Comparison of ENCODE assay signal across 20 cellular contexts in genomic region chr17:42294469-42295398, GRCh38. TPM values are rescaled to one million over a fixed set of nuclear protein-coding genes. Genes with fewer than 3 reads are reported as not detected.
DNase-seq lines count a peak whose midpoint lies in the region; ATAC-seq, FAIRE-seq and TF ChIP-seq lines count a peak whose summit lies in the region.
"Had no signal": no experiment of that assay in that cellular context is flagged by ENCODE, and none has a peak within 500 bp of the region (broad histone marks: within the 10 kb centered on the region; RNA-seq: fewer than 3 reads in every experiment).

No MANE protein-coding gene starts in this region.

- no peak for DNase-seq in activated T-cell treated with anti-CD3 and anti-CD28 coated beads, Interleukin-2, amount 50 U/mL, for 24 hours
- DNase-seq in activated T-cell treated with anti-CD3 and anti-CD28 coated beads, Interleukin-2, amount 50 U/mL, for 4 hours, result no peak
- peak; percentile 21 for DNase-seq in G401 (ENCODE audit: low spot score)
- DNase-seq in K562 (ENCODE audit: extremely low read depth in 1 of 4, low spot score in 3 of 4), result no peak
- no peak for DNase-seq in osteocyte (ENCODE audit: extremely low spot score, unreplicated experiment)
- no peak for DNase-seq in SW480 (ENCODE audit: low spot score)
- DNase-seq in HCEC 1CT, result no peak
- DNase-seq: activated CD4-positive, alpha-beta T cell treated with anti-CD3 and anti-CD28 coated beads, Interleukin-2, amount 50 U/mL, for 4 hours; COR-L47; EL; MM.1S; NCI-H1694; NCI-H446; stimulated activated CD4-positive, alpha-beta T cell treated with anti-CD3 and anti-CD28 coated beads, Interleukin-15, amount 100 ng/mL, for 24 hours; stimulated activated naive CD8-positive, alpha-beta T cell treated with anti-CD3 and anti-CD28 coated beads, Interleukin-15, amount 100 ng/mL, for 72 hours; SW 1271; upper lobe of left lung had no signal

- peaks cover 95% of the 10 kb centered on the region for H3K36me3 Mint-ChIP-seq in activated T-cell treated with anti-CD3 and anti-CD28 coated beads, Interleukin-2, amount 50 U/mL, for 24 hours (ENCODE audit: low read depth)
- peaks cover 57% of the 10 kb centered on the region for H3K36me3 Mint-ChIP-seq in activated T-cell treated with anti-CD3 and anti-CD28 coated beads, Interleukin-2, amount 50 U/mL, for 4 hours (ENCODE audit: insufficient read depth)
- peaks cover 25% of the 10 kb centered on the region for H3K36me3 Mint-ChIP-seq in osteocyte (ENCODE audit: unreplicated experiment)

- no peaks in the 10 kb centered on the region for H3K9me1 ChIP-seq in K562 (ENCODE audit: control insufficient read depth, insufficient read depth, low read length)

- no TSS peak for BruUV-seq in K562 (replicated peaks; lab: Mats Ljungman, UMichigan)

- CTCF ChIA-PET in K562 (lab: Yijun Ruan, JAX; ENCODE audit: low intra/inter-chr PET ratio), result no interaction called here

- H3K9ac ChIP-seq in K562 (ENCODE audit: insufficient read depth in 1 of 2, low read depth in 2 of 2, low read length in 2 of 2), result peak overlapping the region; percentile 41 to 43; a peak in 3 of 4 replicates

- peaks cover 93% of the 10 kb centered on the region for H3K36me3 ChIP-seq in K562 (ENCODE audit: control insufficient read depth, insufficient read depth, low read length)

- H3K27ac ChIP-seq in K562 (ENCODE audit: extremely low read depth, low read depth, low read length), result peak overlapping the region; percentile 50; the same call in 1 of the 3 replicates
- H3K27ac ChIP-seq: psoas muscle had no signal

- in situ Hi-C loops in G401 (cut with HindIII; ENCODE audit: low sequenced_read_pairs) (no loop called here), K562 (cut with MboI) (no loop called here)

- intact Hi-C loops in K562 (cut with micrococcal nuclease), result no loop called here

- H3K4me1 Mint-ChIP-seq in activated T-cell treated with anti-CD3 and anti-CD28 coated beads, Interleukin-2, amount 50 U/mL, for 24 hours (ENCODE audit: low read depth), result peaks cover 54% of the 10 kb centered on the region
- peaks cover 40% of the 10 kb centered on the region for H3K4me1 Mint-ChIP-seq in activated T-cell treated with anti-CD3 and anti-CD28 coated beads, Interleukin-2, amount 50 U/mL, for 4 hours (ENCODE audit: low read depth)
- peaks cover 53% of the 10 kb centered on the region for H3K4me1 Mint-ChIP-seq in osteocyte (ENCODE audit: unreplicated experiment)

- no peaks in the 10 kb centered on the region for H4K20me1 ChIP-seq in K562 (replicated peaks; ENCODE audit: control insufficient read depth, insufficient read depth, low read length)

- no peaks in the 10 kb centered on the region for H3K9me3 Mint-ChIP-seq in activated T-cell treated with anti-CD3 and anti-CD28 coated beads, Interleukin-2, amount 50 U/mL, for 24 hours
- H3K9me3 Mint-ChIP-seq in activated T-cell treated with anti-CD3 and anti-CD28 coated beads, Interleukin-2, amount 50 U/mL, for 4 hours, result no peaks in the 10 kb centered on the region
- H3K9me3 Mint-ChIP-seq in osteocyte (ENCODE audit: unreplicated experiment), result no peaks in the 10 kb centered on the region
- H3K9me3 Mint-ChIP-seq: stimulated activated naive CD8-positive, alpha-beta T cell treated with anti-CD3 and anti-CD28 coated beads, Interleukin-15, amount 100 ng/mL, for 72 hours had no signal

- H3K4me1 ChIP-seq in K562 (replicated peaks in 1 of 2; ENCODE audit: control insufficient read depth in 2 of 2, insufficient read depth in 2 of 2, low read length in 2 of 2), result peaks cover 17 to 19% of the 10 kb centered on the region in 2 experiments; a peak in 4 of 5 replicates
- H3K4me1 ChIP-seq: psoas muscle had no signal

- H3K4me3 Mint-ChIP-seq in activated T-cell treated with anti-CD3 and anti-CD28 coated beads, Interleukin-2, amount 50 U/mL, for 24 hours, result no peak overlapping the region
- no peak overlapping the region for H3K4me3 Mint-ChIP-seq in activated T-cell treated with anti-CD3 and anti-CD28 coated beads, Interleukin-2, amount 50 U/mL, for 4 hours
- H3K4me3 Mint-ChIP-seq in osteocyte (ENCODE audit: unreplicated experiment), result peak overlapping the region; percentile 23
- H3K4me3 Mint-ChIP-seq: stimulated activated naive CD8-positive, alpha-beta T cell treated with anti-CD3 and anti-CD28 coated beads, Interleukin-15, amount 100 ng/mL, for 72 hours had no signal

- TF ChIP-seq POLR2A in K562 (conservative IDR thresholded peaks at IDR 0.05), result peak; percentile 51

- no peak overlapping the region for H2AFZ ChIP-seq in K562 (ENCODE audit: low read depth, low read length)

- H3K4me3 ChIP-seq in K562, result no peak overlapping the region
- H3K4me3 ChIP-seq: psoas muscle, upper lobe of left lung had no signal

- POLR2A ChIA-PET in K562 (lab: Yijun Ruan, JAX), result interaction anchor here (0.6 to 1.4 kb wide), 6 partner anchors 9 to 100 kb away, joined by 3 to 5 read pairs (median 3); partner anchors contain the start of genes GHDC and STAT5B

- TF ChIP-seq CTCF in K562 (IDR thresholded peaks at IDR 0.05 in 2 of 3, conservative IDR thresholded peaks at IDR 0.05 in 1 of 3; ENCODE audit: insufficient read depth in 2 of 3, low read depth in 1 of 3, low read length in 3 of 3), result no peak
- TF ChIP-seq CTCF in osteocyte (IDR thresholded peaks at IDR 0.05), result no peak

- 87% methylated on average over 8 of the region's 12 CpGs for WGBS in K562 (ENCODE audit: insufficient coverage, low coverage, missing lambda C conversion rate)

- no peaks in the 10 kb centered on the region for H3K27me3 ChIP-seq in K562 (ENCODE audit: control insufficient read depth in 2 of 2, insufficient read depth in 2 of 2, low read length in 2 of 2)
- H3K27me3 ChIP-seq: upper lobe of left lung had no signal

- H3K9me3 ChIP-seq in K562 (replicated peaks; ENCODE audit: control insufficient read depth, insufficient read depth, low read depth, low read length), result no peaks in the 10 kb centered on the region
- H3K9me3 ChIP-seq: psoas muscle, upper lobe of left lung had no signal

- TF ChIP-seq EP300 in K562 (IDR thresholded peaks at IDR 0.05; ENCODE audit: low read length), result no peak

- peak overlapping the region; percentile 76 for H3K27ac Mint-ChIP-seq in activated T-cell treated with anti-CD3 and anti-CD28 coated beads, Interleukin-2, amount 50 U/mL, for 24 hours
- peak overlapping the region; percentile 76 for H3K27ac Mint-ChIP-seq in osteocyte (ENCODE audit: unreplicated experiment)

- peaks cover 85% of the 10 kb centered on the region for H3K79me2 ChIP-seq in K562 (ENCODE audit: control insufficient read depth, insufficient read depth, low read length)

- no peak for TF ChIP-seq RAD21 in K562 (CRISPR knock-in tag; conservative IDR thresholded peaks at IDR 0.05 in 1 of 2, IDR thresholded peaks at IDR 0.05 in 1 of 2)

- peak overlapping the region; percentile 52 for H3K4me2 ChIP-seq in K562 (ENCODE audit: insufficient read depth, low read length)

- ATAC-seq in activated T-cell treated with anti-CD3 and anti-CD28 coated beads, Interleukin-2, amount 50 U/mL, for 4 hours, result no peak
- ATAC-seq in K562, result no peak
- no peak for ATAC-seq in GM21825 (IDR thresholded peaks at IDR 0.05; ENCODE audit: unreplicated experiment)
- ATAC-seq: psoas muscle; stimulated activated naive CD8-positive, alpha-beta T cell treated with anti-CD3 and anti-CD28 coated beads, Interleukin-15, amount 100 ng/mL, for 72 hours had no signal

- FAIRE-seq in K562 (lab: Jason Lieb, UNC), result no peak
- FAIRE-seq: astrocyte had no signal

- H3K27me3 Mint-ChIP-seq in activated T-cell treated with anti-CD3 and anti-CD28 coated beads, Interleukin-2, amount 50 U/mL, for 24 hours, result no peaks in the 10 kb centered on the region
- H3K27me3 Mint-ChIP-seq in activated T-cell treated with anti-CD3 and anti-CD28 coated beads, Interleukin-2, amount 50 U/mL, for 4 hours (ENCODE audit: low read depth), result no peaks in the 10 kb centered on the region
- no peaks in the 10 kb centered on the region for H3K27me3 Mint-ChIP-seq in osteocyte (ENCODE audit: unreplicated experiment)
- H3K27me3 Mint-ChIP-seq: stimulated activated naive CD8-positive, alpha-beta T cell treated with anti-CD3 and anti-CD28 coated beads, Interleukin-15, amount 100 ng/mL, for 72 hours had no signal

RNA-seq across cellular contexts. Expression of gene STAT5A, which starts 6.4 kb away (rescaled TPM):
- 100 to 1,000 TPM; 193 to 264 (median 220) TPM for total RNA-seq in activated T-cell treated with anti-CD3 and anti-CD28 coated beads, Interleukin-2, amount 50 U/mL, for 4 hours
- 0.18 and 0.31 TPM in 2 replicates for total RNA-seq in G401 (2014; rRNA removed; shearing (Covaris generic))
- 251 and 757 TPM in 2 replicates for total RNA-seq in K562 (2011; cell fraction: chromatin; rRNA removed; ENCODE audit: low replicate concordance)
- 428 and 505 TPM in 2 replicates for total RNA-seq in K562 (2011; cell fraction: nucleolus; rRNA removed)
- 262 and 311 TPM in 2 replicates for total RNA-seq in K562 (2011; cell fraction: nucleoplasm; rRNA removed)
- total RNA-seq in K562 (2014; rRNA removed), result 391 and 467 TPM in 2 replicates
- 156 and 174 TPM in 2 replicates for total RNA-seq in K562 (2014; rRNA removed; fragmentation: Illumina TruSeq; extraction: Trizol)
- 177 and 195 TPM in 2 replicates for total RNA-seq in K562 (2015; rRNA removed; fragmentation: Illumina TruSeq; extraction: Trizol)
- 377 and 414 TPM in 2 replicates for total RNA-seq in K562 (2021)
- polyA plus RNA-seq in K562 (2011; rRNA removed), result 131 and 196 TPM in 2 replicates
- 76.7 and 247 TPM in 2 replicates for polyA plus RNA-seq in K562 (2011; cell fraction: cytosol; rRNA removed)
- 268 and 853 TPM in 2 replicates for polyA plus RNA-seq in K562 (2011; cell fraction: nucleus; rRNA removed)
- 303 and 408 TPM in 2 replicates for polyA plus RNA-seq in K562 (2012)
- polyA plus RNA-seq in K562 (2014; fragmentation: Illumina TruSeq; extraction: Trizol), result 379 and 415 TPM in 2 replicates
- 10 to 100 TPM; 79.9 to 81.8 TPM for polyA plus RNA-seq in K562 (2014; fragmentation: Nextera tagmentation; extraction: Ambion mirVana)
- polyA plus RNA-seq in K562 (2014; rRNA removed), result 239 and 248 TPM in 2 replicates
- 114 and 250 TPM in 2 replicates for polyA minus RNA-seq in K562 (2011; rRNA and poly(A)+ RNA removed)
- 124 and 299 TPM in 2 replicates for polyA minus RNA-seq in K562 (2011; cell fraction: cytosol; rRNA and poly(A)+ RNA removed)
- polyA minus RNA-seq in K562 (2011; cell fraction: nucleus; rRNA and poly(A)+ RNA removed), result 105 and 217 TPM in 2 replicates
- total RNA-seq in osteocyte, result 45.5 and 47.7 TPM in 2 replicates

RNA-seq across cellular contexts. Expression of gene STAT5B, which starts 18.5 kb away (rescaled TPM):
- total RNA-seq in activated T-cell treated with anti-CD3 and anti-CD28 coated beads, Interleukin-2, amount 50 U/mL, for 4 hours, result 10 to 100 TPM; 62.9 to 86.7 (median 71.9) TPM
- total RNA-seq in G401 (2014; rRNA removed; shearing (Covaris generic)), result 10.4 and 15.8 TPM in 2 replicates
- total RNA-seq in K562 (2011; cell fraction: chromatin; rRNA removed; ENCODE audit: low replicate concordance), result 425 and 510 TPM in 2 replicates
- total RNA-seq in K562 (2011; cell fraction: nucleolus; rRNA removed), result 258 and 266 TPM in 2 replicates
- 265 and 278 TPM in 2 replicates for total RNA-seq in K562 (2011; cell fraction: nucleoplasm; rRNA removed)
- total RNA-seq in K562 (2014; rRNA removed) (92.4 and 113 TPM in 2 replicates), K562 (2014; rRNA removed; fragmentation: Illumina TruSeq; extraction: Trizol) (75.5 and 75.7 TPM in 2 replicates), K562 (2015; rRNA removed; fragmentation: Illumina TruSeq; extraction: Trizol) (63.5 and 65.2 TPM in 2 replicates), K562 (2021) (134 TPM in 2 replicates), osteocyte (41.3 and 49.7 TPM in 2 replicates)
- polyA plus RNA-seq in K562 (2011; rRNA removed) (147 and 176 TPM in 2 replicates), K562 (2014; fragmentation: Illumina TruSeq; extraction: Trizol) (117 and 130 TPM in 2 replicates), K562 (2014; fragmentation: Nextera tagmentation; extraction: Ambion mirVana) (10 to 100 TPM; 20.8 to 23.5 TPM), K562 (2014; rRNA removed) (109 and 124 TPM in 2 replicates)
- polyA plus RNA-seq in K562 (2011; cell fraction: cytosol; rRNA removed), result 94.2 and 122 TPM in 2 replicates
- 190 and 298 TPM in 2 replicates for polyA plus RNA-seq in K562 (2011; cell fraction: nucleus; rRNA removed)
- polyA plus RNA-seq in K562 (2012), result 79.5 and 138 TPM in 2 replicates
- 101 and 127 TPM in 2 replicates for polyA minus RNA-seq in K562 (2011; rRNA and poly(A)+ RNA removed)
- polyA minus RNA-seq in K562 (2011; cell fraction: cytosol; rRNA and poly(A)+ RNA removed), result 79.7 and 81.7 TPM in 2 replicates
- polyA minus RNA-seq in K562 (2011; cell fraction: nucleus; rRNA and poly(A)+ RNA removed), result 54.4 and 60.3 TPM in 2 replicates

Comparison
In these comparisons a context has a peak if more than half of its experiments do, and no peak if none do; other contexts are left out.
1. RNA of gene STAT5A, which starts 6.4 kb away (total RNA-seq): 156 to 757 TPM in K562, 193 to 264 TPM in activated T-cell treated with anti-CD3 and anti-CD28 coated beads, Interleukin-2, amount 50 U/mL, for 4 hours and 45.5 to 47.7 TPM in osteocyte; 0.18 to 0.31 TPM in G401; every median in the first group is over 10 times any median in the second.